ENCODE assay signal across 8 cellular contexts in the genomic region with DNA sequence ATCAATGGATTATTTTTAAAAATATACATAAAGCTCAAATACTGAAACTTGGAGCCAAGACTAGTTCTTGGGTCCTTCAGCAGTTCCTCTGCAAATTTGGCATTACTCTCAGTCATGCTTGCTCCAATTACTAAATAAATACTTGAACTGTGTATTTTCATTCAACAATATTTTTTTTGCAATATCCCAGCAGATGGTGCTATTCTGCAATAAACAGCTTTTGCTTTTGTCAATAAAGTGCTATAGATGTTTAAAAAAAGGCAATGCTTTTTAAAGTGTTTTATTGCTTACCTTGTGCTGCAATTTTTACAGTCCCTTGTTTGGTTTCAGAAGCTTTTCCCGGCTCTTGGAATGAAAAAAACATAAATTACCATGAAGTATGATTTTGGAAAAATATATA.
DNase-seq lines count a peak whose midpoint lies in the region; ATAC-seq and TF ChIP-seq lines count a peak whose summit lies in the region.

No MANE protein-coding gene starts in this region.

- no peak overlapping the region for H3K9ac ChIP-seq in OCI-LY1 (ENCODE audit: low read length)

- no peaks in the 10 kb centered on the region for H3K36me3 ChIP-seq in OCI-LY1 (ENCODE audit: insufficient read depth, low read length)

- 0 out of 2 replicates have a peak, but pooled peaks have one; percentile 1 for TF ChIP-seq CTCF in AG09319 (IDR thresholded peaks at IDR 0.05; ENCODE audit: low read depth, low read length)
- peak; percentile 33; the same call in 1 of the 2 replicates for TF ChIP-seq CTCF in OCI-LY1 (IDR thresholded peaks at IDR 0.05; ENCODE audit: low read length)
- TF ChIP-seq CTCF in foreskin keratinocyte (conservative IDR thresholded peaks at IDR 0.05), result peak; percentile 56

- H3K4me3 ChIP-seq in OCI-LY1 (ENCODE audit: low read depth, low read length, poor library complexity, severe bottlenecking), result no peak overlapping the region

- H2AFZ ChIP-seq in OCI-LY1 (ENCODE audit: low read length), result no peak overlapping the region

- DNase-seq in AG09319 (ENCODE audit: extremely low read depth, low read depth) (no peak), HT-29 (ENCODE audit: low spot score) (peak; percentile 17), foreskin keratinocyte (no peak)
- no peak for DNase-seq in activated effector memory CD4-positive, alpha-beta T cell treated with anti-CD3 and anti-CD28 coated beads, Interleukin-2, amount 50 U/mL, for 16 hours
- no peak for DNase-seq in activated T-cell treated with anti-CD3 and anti-CD28 coated beads, Interleukin-2, amount 50 U/mL, for 1 hour

- H3K27me3 ChIP-seq in OCI-LY1 (ENCODE audit: insufficient read depth, low read length), result no peaks in the 10 kb centered on the region
- H3K27me3 ChIP-seq in foreskin keratinocyte, result no peaks in the 10 kb centered on the region

- no peak overlapping the region for H3K4me2 ChIP-seq in OCI-LY1 (ENCODE audit: low read length)

- H4K20me1 ChIP-seq in OCI-LY1 (ENCODE audit: insufficient read depth, low read length), result no peaks in the 10 kb centered on the region

- H3K4me1 ChIP-seq in OCI-LY1 (ENCODE audit: insufficient read depth, low read length, severe bottlenecking) (no peaks in the 10 kb centered on the region), foreskin keratinocyte (no peaks in the 10 kb centered on the region)

- ATAC-seq in foreskin keratinocyte, result no peak
- ATAC-seq in GM18870 (IDR thresholded peaks at IDR 0.05; ENCODE audit: unreplicated experiment), result no peak
- no peak for ATAC-seq in HG02588 (IDR thresholded peaks at IDR 0.05; ENCODE audit: unreplicated experiment)

- no peaks in the 10 kb centered on the region for H3K79me2 ChIP-seq in OCI-LY1 (ENCODE audit: insufficient read depth, low read length)

- no peak overlapping the region for H3K27ac ChIP-seq in OCI-LY1 (ENCODE audit: low read depth, low read length, poor library complexity, severe bottlenecking)
- no peak overlapping the region for H3K27ac ChIP-seq in foreskin keratinocyte

- H3K9me2 ChIP-seq in OCI-LY1 (ENCODE audit: low read depth, low read length), result no peaks in the 10 kb centered on the region

- no peaks in the 10 kb centered on the region for H3F3A ChIP-seq in OCI-LY1 (ENCODE audit: insufficient read depth, low read length)

- H3K9me3 ChIP-seq in OCI-LY1 (ENCODE audit: low read length), result no peaks in the 10 kb centered on the region

Comparison
In these comparisons a context has a peak if more than half of its experiments do, and no peak if none do; other contexts are left out.
1. CTCF ChIP-seq: peak in every context shown above with its lines; median percentile 56 in foreskin keratinocyte; 33 in OCI-LY1; 1 in AG09319.